In the genomic region with DNA sequence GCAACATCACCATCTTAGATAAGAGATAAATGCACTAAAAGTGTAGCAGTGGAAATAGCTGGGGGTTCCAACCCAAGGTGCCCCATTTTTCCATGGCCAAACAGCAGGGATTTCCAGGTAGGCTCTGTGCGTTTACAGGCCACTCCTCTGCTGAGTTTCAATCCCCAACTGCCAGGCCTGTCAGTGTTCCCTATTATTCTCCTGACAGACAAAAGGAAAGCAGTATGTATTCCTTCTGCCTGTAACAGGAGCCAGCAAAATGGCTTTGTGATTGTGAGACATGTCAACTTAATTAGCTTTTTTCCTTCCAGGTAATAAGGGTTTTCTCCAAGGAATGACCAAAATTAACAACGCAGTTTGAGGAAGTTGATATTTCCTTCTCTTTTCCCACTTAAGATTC, we compare ENCODE assay signal across 3 cellular contexts.
A peak's percentile ranks its signal among the peaks of the same experiment; 100 is the strongest.
TF ChIP-seq lines count a peak whose summit lies in the region.

No MANE protein-coding gene starts in this region.

TF ChIP-seq in GM23338, 12 proteins besides CTCF, POLR2A, EP300 and RAD21 (continued from another document and continues in another):
- TF ChIP-seq, protein P1, sequence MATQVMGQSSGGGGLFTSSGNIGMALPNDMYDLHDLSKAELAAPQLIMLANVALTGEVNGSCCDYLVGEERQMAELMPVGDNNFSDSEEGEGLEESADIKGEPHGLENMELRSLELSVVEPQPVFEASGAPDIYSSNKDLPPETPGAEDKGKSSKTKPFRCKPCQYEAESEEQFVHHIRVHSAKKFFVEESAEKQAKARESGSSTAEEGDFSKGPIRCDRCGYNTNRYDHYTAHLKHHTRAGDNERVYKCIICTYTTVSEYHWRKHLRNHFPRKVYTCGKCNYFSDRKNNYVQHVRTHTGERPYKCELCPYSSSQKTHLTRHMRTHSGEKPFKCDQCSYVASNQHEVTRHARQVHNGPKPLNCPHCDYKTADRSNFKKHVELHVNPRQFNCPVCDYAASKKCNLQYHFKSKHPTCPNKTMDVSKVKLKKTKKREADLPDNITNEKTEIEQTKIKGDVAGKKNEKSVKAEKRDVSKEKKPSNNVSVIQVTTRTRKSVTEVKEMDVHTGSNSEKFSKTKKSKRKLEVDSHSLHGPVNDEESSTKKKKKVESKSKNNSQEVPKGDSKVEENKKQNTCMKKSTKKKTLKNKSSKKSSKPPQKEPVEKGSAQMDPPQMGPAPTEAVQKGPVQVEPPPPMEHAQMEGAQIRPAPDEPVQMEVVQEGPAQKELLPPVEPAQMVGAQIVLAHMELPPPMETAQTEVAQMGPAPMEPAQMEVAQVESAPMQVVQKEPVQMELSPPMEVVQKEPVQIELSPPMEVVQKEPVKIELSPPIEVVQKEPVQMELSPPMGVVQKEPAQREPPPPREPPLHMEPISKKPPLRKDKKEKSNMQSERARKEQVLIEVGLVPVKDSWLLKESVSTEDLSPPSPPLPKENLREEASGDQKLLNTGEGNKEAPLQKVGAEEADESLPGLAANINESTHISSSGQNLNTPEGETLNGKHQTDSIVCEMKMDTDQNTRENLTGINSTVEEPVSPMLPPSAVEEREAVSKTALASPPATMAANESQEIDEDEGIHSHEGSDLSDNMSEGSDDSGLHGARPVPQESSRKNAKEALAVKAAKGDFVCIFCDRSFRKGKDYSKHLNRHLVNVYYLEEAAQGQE (IDR thresholded peaks at IDR 0.05; ENCODE audit: unreplicated experiment): no peak
- TF ChIP-seq POLR2AphosphoS5 (IDR thresholded peaks at IDR 0.05; ENCODE audit: low read depth) (no peak), STAT1 (IDR thresholded peaks at IDR 0.05; ENCODE audit: unreplicated experiment) (no peak), EZH2 (IDR thresholded peaks at IDR 0.05; ENCODE audit: low read depth, unreplicated experiment) (no peak), ZNF331 (CRISPR knock-in tag; IDR thresholded peaks at IDR 0.05; ENCODE audit: low read depth) (no peak), CREB1 (CRISPR knock-in tag; IDR thresholded peaks at IDR 0.05; ENCODE audit: low read depth) (no peak), NANOG (IDR thresholded peaks at IDR 0.05; ENCODE audit: borderline replicate concordance) (no peak)
- TF ChIP-seq, protein P2, sequence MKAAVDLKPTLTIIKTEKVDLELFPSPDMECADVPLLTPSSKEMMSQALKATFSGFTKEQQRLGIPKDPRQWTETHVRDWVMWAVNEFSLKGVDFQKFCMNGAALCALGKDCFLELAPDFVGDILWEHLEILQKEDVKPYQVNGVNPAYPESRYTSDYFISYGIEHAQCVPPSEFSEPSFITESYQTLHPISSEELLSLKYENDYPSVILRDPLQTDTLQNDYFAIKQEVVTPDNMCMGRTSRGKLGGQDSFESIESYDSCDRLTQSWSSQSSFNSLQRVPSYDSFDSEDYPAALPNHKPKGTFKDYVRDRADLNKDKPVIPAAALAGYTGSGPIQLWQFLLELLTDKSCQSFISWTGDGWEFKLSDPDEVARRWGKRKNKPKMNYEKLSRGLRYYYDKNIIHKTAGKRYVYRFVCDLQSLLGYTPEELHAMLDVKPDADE (IDR thresholded peaks at IDR 0.05): no peak

TF ChIP-seq in WTC11, 78 proteins besides CTCF, POLR2A, EP300 and RAD21 (continued from another document):
- TF ChIP-seq, protein P3, sequence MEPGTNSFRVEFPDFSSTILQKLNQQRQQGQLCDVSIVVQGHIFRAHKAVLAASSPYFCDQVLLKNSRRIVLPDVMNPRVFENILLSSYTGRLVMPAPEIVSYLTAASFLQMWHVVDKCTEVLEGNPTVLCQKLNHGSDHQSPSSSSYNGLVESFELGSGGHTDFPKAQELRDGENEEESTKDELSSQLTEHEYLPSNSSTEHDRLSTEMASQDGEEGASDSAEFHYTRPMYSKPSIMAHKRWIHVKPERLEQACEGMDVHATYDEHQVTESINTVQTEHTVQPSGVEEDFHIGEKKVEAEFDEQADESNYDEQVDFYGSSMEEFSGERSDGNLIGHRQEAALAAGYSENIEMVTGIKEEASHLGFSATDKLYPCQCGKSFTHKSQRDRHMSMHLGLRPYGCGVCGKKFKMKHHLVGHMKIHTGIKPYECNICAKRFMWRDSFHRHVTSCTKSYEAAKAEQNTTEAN (CRISPR knock-in tag; IDR thresholded peaks at IDR 0.05): no peak
- no peak for TF ChIP-seq ZNF396 (CRISPR knock-in tag; IDR thresholded peaks at IDR 0.05; ENCODE audit: borderline replicate concordance)
- TF ChIP-seq EMX1 (CRISPR knock-in tag; IDR thresholded peaks at IDR 0.05): no peak
- TF ChIP-seq OVOL2 (CRISPR knock-in tag; IDR thresholded peaks at IDR 0.05; ENCODE audit: borderline replicate concordance): no peak
- TF ChIP-seq, protein P4, sequence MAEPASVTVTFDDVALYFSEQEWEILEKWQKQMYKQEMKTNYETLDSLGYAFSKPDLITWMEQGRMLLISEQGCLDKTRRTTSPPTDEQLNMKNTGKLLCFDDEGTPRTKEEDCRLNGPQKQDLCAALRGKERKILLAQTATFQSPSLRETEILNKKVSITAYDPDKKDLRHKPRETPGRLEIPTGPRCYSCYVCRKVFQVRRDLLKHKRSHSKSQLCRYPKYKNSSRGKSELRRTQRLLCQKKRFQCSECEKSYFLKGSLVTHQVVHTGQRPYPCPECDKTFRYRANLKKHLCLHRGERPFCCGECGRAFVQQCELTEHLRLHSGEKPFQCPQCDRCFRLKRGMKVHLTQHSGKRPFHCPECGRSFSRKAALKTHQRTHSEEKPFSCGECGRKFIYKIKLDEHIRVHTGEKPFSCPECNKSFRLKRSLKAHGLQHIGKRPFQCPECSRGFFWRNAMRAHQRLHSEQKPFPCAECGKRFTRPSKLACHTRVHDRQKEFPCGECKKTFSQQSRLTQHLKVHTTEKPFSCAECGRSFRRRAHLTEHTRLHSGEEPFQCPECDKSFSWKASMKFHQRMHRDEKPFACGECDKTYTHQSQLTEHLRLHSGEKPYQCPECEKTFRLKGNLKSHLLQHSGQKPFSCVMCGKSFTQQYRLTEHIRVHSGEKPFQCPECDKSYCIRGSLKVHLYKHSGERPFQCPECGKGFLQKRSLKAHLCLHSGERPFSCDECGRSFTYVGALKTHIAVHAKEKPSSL (CRISPR knock-in tag; conservative IDR thresholded peaks at IDR 0.05): no peak

TF ChIP-seq in neural cell, 6 proteins besides CTCF, POLR2A, EP300 and RAD21 (continued from another document):
- TF ChIP-seq MXI1 (conservative IDR thresholded peaks at IDR 0.05; ENCODE audit: poor library complexity, severe bottlenecking) (no peak), TAF1 (IDR thresholded peaks at IDR 0.05; ENCODE audit: low read depth) (no peak), POLR2AphosphoS5 (IDR thresholded peaks at IDR 0.05) (peak; percentile 73)
